ENCODE assay signal across 38 cellular contexts in genomic region chr1:119451158-119451557, GRCh38. TPM values are rescaled to one million over a fixed set of nuclear protein-coding genes. Genes with fewer than 3 reads are reported as not detected.
"Had no signal": no experiment of that assay in that cellular context is flagged by ENCODE, and none has a peak within 500 bp of the region (broad histone marks: within the 10 kb centered on the region; RNA-seq: fewer than 3 reads in every experiment).

No MANE protein-coding gene starts in this region.

- H3K4me3 ChIP-seq: ascending aorta, breast epithelium, cardiac muscle cell, coronary artery, dorsolateral prefrontal cortex, esophagus squamous epithelium had no signal

- H3K27me3 Mint-ChIP-seq: activated CD4-positive, alpha-beta memory T cell treated with anti-CD3 and anti-CD28 coated beads for 36 hours; activated CD4-positive, alpha-beta T cell treated with anti-CD3 and anti-CD28 coated beads for 36 hours; activated CD4-positive, alpha-beta T cell treated with anti-CD3 and anti-CD28 coated beads, Interleukin-2, amount 10 ng/mL, durations not matched to agents 24 days and 14 days; activated CD8-positive, alpha-beta memory T cell treated with anti-CD3 and anti-CD28 coated beads, Interleukin-2, amount 10 ng/mL, durations not matched to agents 7 days and 5 days; activated naive CD4-positive, alpha-beta T cell treated with anti-CD3 and anti-CD28 coated beads, Interleukin-2, amount 50 U/mL, for 24 hours; activated naive CD8-positive, alpha-beta T cell treated with anti-CD3 and anti-CD28 coated beads, Interleukin-2, amount 50 U/mL, for 24 hours; dendritic cell treated with granulocyte-macrophage colony-stimulating factor and Interleukin-4, amounts not matched to agents 40 ng/mL and 50 ng/mL, for 4 days; T-helper 17 cell had no signal

- H3K9me3 ChIP-seq: ascending aorta, breast epithelium, esophagus squamous epithelium had no signal

- H3K27ac ChIP-seq: ascending aorta, breast epithelium, cardiac muscle cell, coronary artery, dorsolateral prefrontal cortex, epithelial cell of prostate, esophagus squamous epithelium had no signal

- H3K4me1 ChIP-seq: ascending aorta, breast epithelium had no signal

- DNase-seq: activated CD4-positive, alpha-beta memory T cell treated with anti-CD3 and anti-CD28 coated beads for 36 hours; activated CD4-positive, alpha-beta T cell treated with anti-CD3 and anti-CD28 coated beads for 36 hours; activated CD4-positive, alpha-beta T cell treated with anti-CD3 and anti-CD28 coated beads, Interleukin-2, amount 10 ng/mL, durations not matched to agents 24 days and 14 days; activated CD4-positive, CD25-positive, alpha-beta regulatory T cell; activated CD4-positive, CD25-positive, alpha-beta regulatory T cell treated with anti-CD3 and anti-CD28 coated beads, Interleukin-2, amount 50 U/mL, for 72 hours; activated CD8-positive, alpha-beta memory T cell treated with anti-CD3 and anti-CD28 coated beads, Interleukin-2, amount 10 ng/mL, durations not matched to agents 7 days and 5 days; activated CD8-positive, alpha-beta memory T cell treated with anti-CD3 and anti-CD28 coated beads, Interleukin-2, amount 50 U/mL, for 4 hours; activated CD8-positive, alpha-beta T cell treated with anti-CD3 and anti-CD28 coated beads, Interleukin-2, amount 10 ng/mL, durations not matched to agents 7 days and 5 days; activated effector memory CD4-positive, alpha-beta T cell treated with anti-CD3 and anti-CD28 coated beads, Interleukin-2, amount 50 U/mL, for 16 hours; activated naive CD4-positive, alpha-beta T cell treated with anti-CD3 and anti-CD28 coated beads for 36 hours; activated naive CD8-positive, alpha-beta T cell treated with anti-CD3 and anti-CD28 coated beads for 36 hours; activated naive CD8-positive, alpha-beta T cell treated with anti-CD3 and anti-CD28 coated beads, Interleukin-2, amount 50 U/mL, for 24 hours; activated T-cell treated with anti-CD3 and anti-CD28 coated beads, Interleukin-2, amount 50 U/mL, for 1 hour; activated T-cell treated with anti-CD3 and anti-CD28 coated beads, Interleukin-2, amount 50 U/mL, for 48 hours; central memory CD4-positive, alpha-beta T cell; cerebellar nuclear complex; dorsolateral prefrontal cortex; effector memory CD8-positive, alpha-beta T cell; esophagus squamous epithelium; foreskin melanocyte; T-helper 1 cell; T-helper 17 cell; T1000 had no signal

- H3K36me3 ChIP-seq: ascending aorta, breast epithelium, cardiac muscle cell, esophagus squamous epithelium had no signal

- H3K27ac Mint-ChIP-seq: activated CD4-positive, alpha-beta memory T cell treated with anti-CD3 and anti-CD28 coated beads for 36 hours; activated CD4-positive, alpha-beta T cell treated with anti-CD3 and anti-CD28 coated beads for 36 hours; activated CD4-positive, alpha-beta T cell treated with anti-CD3 and anti-CD28 coated beads, Interleukin-2, amount 10 ng/mL, durations not matched to agents 24 days and 14 days; activated CD8-positive, alpha-beta memory T cell treated with anti-CD3 and anti-CD28 coated beads, Interleukin-2, amount 10 ng/mL, durations not matched to agents 7 days and 5 days; activated CD8-positive, alpha-beta T cell treated with anti-CD3 and anti-CD28 coated beads, Interleukin-2, amount 10 ng/mL, durations not matched to agents 7 days and 5 days; activated naive CD4-positive, alpha-beta T cell treated with anti-CD3 and anti-CD28 coated beads for 36 hours; activated naive CD4-positive, alpha-beta T cell treated with anti-CD3 and anti-CD28 coated beads, Interleukin-2, amount 50 U/mL, for 24 hours; activated naive CD8-positive, alpha-beta T cell treated with anti-CD3 and anti-CD28 coated beads for 36 hours; activated naive CD8-positive, alpha-beta T cell treated with anti-CD3 and anti-CD28 coated beads, Interleukin-2, amount 50 U/mL, for 24 hours; activated T-helper 1 cell treated with anti-CD3 and anti-CD28 coated beads, Interleukin-12 subunit alpha, Interleukin-12 subunit beta, Interleukin-2, Interleukin-4 antibody, amounts not matched to agents 30 ng/mL and 10 ng/mL and 1 ng/mL, durations not matched to agents 14 hours and 24 hours and 36 hours; activated T-helper 2 cell treated with anti-CD3 and anti-CD28 coated beads, Interferon-gamma antibody, Interleukin-2, Interleukin-4, amounts not matched to agents 10 μg/mL and 5 μg/mL and 100 μg/mL, durations not matched to agents 14 hours and 24 hours and 36 hours; brain; dendritic cell treated with granulocyte-macrophage colony-stimulating factor and Interleukin-4, amounts not matched to agents 40 ng/mL and 50 ng/mL, for 4 days; effector memory CD8-positive, alpha-beta T cell; T-helper 17 cell; T-helper 2 cell treated with Interferon-gamma antibody and Interleukin-4, amounts not matched to agents 5 μg/mL and 100 μg/mL, for 36 hours had no signal

- H3K4me1 Mint-ChIP-seq: activated CD4-positive, alpha-beta T cell treated with anti-CD3 and anti-CD28 coated beads, Interleukin-2, amount 10 ng/mL, durations not matched to agents 24 days and 14 days; activated CD8-positive, alpha-beta memory T cell treated with anti-CD3 and anti-CD28 coated beads, Interleukin-2, amount 10 ng/mL, durations not matched to agents 7 days and 5 days; activated naive CD4-positive, alpha-beta T cell treated with anti-CD3 and anti-CD28 coated beads, Interleukin-2, amount 50 U/mL, for 24 hours; T-helper 17 cell had no signal

- H3K4me3 Mint-ChIP-seq: activated CD4-positive, alpha-beta memory T cell treated with anti-CD3 and anti-CD28 coated beads for 36 hours; activated CD4-positive, alpha-beta T cell treated with anti-CD3 and anti-CD28 coated beads for 36 hours; activated CD4-positive, alpha-beta T cell treated with anti-CD3 and anti-CD28 coated beads, Interleukin-2, amount 10 ng/mL, durations not matched to agents 24 days and 14 days; activated CD8-positive, alpha-beta memory T cell treated with anti-CD3 and anti-CD28 coated beads, Interleukin-2, amount 10 ng/mL, durations not matched to agents 7 days and 5 days; activated CD8-positive, alpha-beta T cell treated with anti-CD3 and anti-CD28 coated beads, Interleukin-2, amount 10 ng/mL, durations not matched to agents 7 days and 5 days; activated naive CD4-positive, alpha-beta T cell treated with anti-CD3 and anti-CD28 coated beads for 36 hours; activated naive CD4-positive, alpha-beta T cell treated with anti-CD3 and anti-CD28 coated beads, Interleukin-2, amount 50 U/mL, for 24 hours; activated naive CD8-positive, alpha-beta T cell treated with anti-CD3 and anti-CD28 coated beads for 36 hours; activated naive CD8-positive, alpha-beta T cell treated with anti-CD3 and anti-CD28 coated beads, Interleukin-2, amount 50 U/mL, for 24 hours; activated T-helper 1 cell treated with anti-CD3 and anti-CD28 coated beads, Interleukin-12 subunit alpha, Interleukin-12 subunit beta, Interleukin-2, Interleukin-4 antibody, amounts not matched to agents 30 ng/mL and 10 ng/mL and 1 ng/mL, durations not matched to agents 14 hours and 24 hours and 36 hours; brain; dendritic cell treated with granulocyte-macrophage colony-stimulating factor and Interleukin-4, amounts not matched to agents 40 ng/mL and 50 ng/mL, for 4 days; effector memory CD8-positive, alpha-beta T cell; T-helper 17 cell; T-helper 2 cell treated with Interferon-gamma antibody and Interleukin-4, amounts not matched to agents 5 μg/mL and 100 μg/mL, for 36 hours had no signal

- ATAC-seq: activated CD4-positive, alpha-beta T cell treated with anti-CD3 and anti-CD28 coated beads for 36 hours; activated CD8-positive, alpha-beta memory T cell treated with anti-CD3 and anti-CD28 coated beads, Interleukin-2, amount 10 ng/mL, durations not matched to agents 7 days and 5 days; activated CD8-positive, alpha-beta T cell treated with anti-CD3 and anti-CD28 coated beads, Interleukin-2, amount 10 ng/mL, durations not matched to agents 7 days and 5 days; activated naive CD8-positive, alpha-beta T cell treated with anti-CD3 and anti-CD28 coated beads, Interleukin-2, amount 50 U/mL, for 24 hours; effector memory CD8-positive, alpha-beta T cell; T-helper 17 cell had no signal

- H3K9me3 Mint-ChIP-seq: activated CD4-positive, alpha-beta memory T cell treated with anti-CD3 and anti-CD28 coated beads for 36 hours; activated CD4-positive, alpha-beta T cell treated with anti-CD3 and anti-CD28 coated beads, Interleukin-2, amount 10 ng/mL, durations not matched to agents 24 days and 14 days; activated naive CD4-positive, alpha-beta T cell treated with anti-CD3 and anti-CD28 coated beads for 36 hours; activated naive CD4-positive, alpha-beta T cell treated with anti-CD3 and anti-CD28 coated beads, Interleukin-2, amount 50 U/mL, for 24 hours; activated naive CD8-positive, alpha-beta T cell treated with anti-CD3 and anti-CD28 coated beads for 36 hours; activated naive CD8-positive, alpha-beta T cell treated with anti-CD3 and anti-CD28 coated beads, Interleukin-2, amount 50 U/mL, for 24 hours; activated T-helper 1 cell treated with anti-CD3 and anti-CD28 coated beads, Interleukin-12 subunit alpha, Interleukin-12 subunit beta, Interleukin-2, Interleukin-4 antibody, amounts not matched to agents 30 ng/mL and 10 ng/mL and 1 ng/mL, durations not matched to agents 14 hours and 24 hours and 36 hours; activated T-helper 2 cell treated with anti-CD3 and anti-CD28 coated beads, Interferon-gamma antibody, Interleukin-2, Interleukin-4, amounts not matched to agents 10 μg/mL and 5 μg/mL and 100 μg/mL, durations not matched to agents 14 hours and 24 hours and 36 hours; brain; dendritic cell treated with granulocyte-macrophage colony-stimulating factor and Interleukin-4, amounts not matched to agents 40 ng/mL and 50 ng/mL, for 4 days; T-helper 2 cell treated with Interferon-gamma antibody and Interleukin-4, amounts not matched to agents 5 μg/mL and 100 μg/mL, for 36 hours had no signal

- H3K36me3 Mint-ChIP-seq: activated CD4-positive, alpha-beta memory T cell treated with anti-CD3 and anti-CD28 coated beads for 36 hours; activated CD8-positive, alpha-beta memory T cell treated with anti-CD3 and anti-CD28 coated beads, Interleukin-2, amount 10 ng/mL, durations not matched to agents 7 days and 5 days; activated naive CD4-positive, alpha-beta T cell treated with anti-CD3 and anti-CD28 coated beads, Interleukin-2, amount 50 U/mL, for 24 hours; activated naive CD8-positive, alpha-beta T cell treated with anti-CD3 and anti-CD28 coated beads for 36 hours; brain had no signal

- H3K27me3 ChIP-seq: ascending aorta, breast epithelium, cardiac muscle cell, dorsolateral prefrontal cortex, esophagus squamous epithelium had no signal

RNA-seq across cellular contexts. Expression of gene HSD3B2, which starts 36.2 kb away (rescaled TPM):
- total RNA-seq: activated CD4-positive, alpha-beta memory T cell treated with anti-CD3 and anti-CD28 coated beads for 36 hours; activated CD4-positive, alpha-beta T cell treated with anti-CD3 and anti-CD28 coated beads for 36 hours; activated CD4-positive, alpha-beta T cell treated with anti-CD3 and anti-CD28 coated beads, Interleukin-2, amount 10 ng/mL, durations not matched to agents 24 days and 14 days; activated CD8-positive, alpha-beta memory T cell treated with anti-CD3 and anti-CD28 coated beads for 36 hours; activated CD8-positive, alpha-beta memory T cell treated with anti-CD3 and anti-CD28 coated beads, Interleukin-2, amount 10 ng/mL, durations not matched to agents 7 days and 5 days; activated CD8-positive, alpha-beta T cell treated with anti-CD3 and anti-CD28 coated beads, Interleukin-2, amount 10 ng/mL, durations not matched to agents 7 days and 5 days; activated naive CD4-positive, alpha-beta T cell treated with anti-CD3 and anti-CD28 coated beads for 36 hours; activated naive CD8-positive, alpha-beta T cell treated with anti-CD3 and anti-CD28 coated beads for 36 hours; activated T-helper 1 cell treated with anti-CD3 and anti-CD28 coated beads, Interleukin-12 subunit alpha, Interleukin-12 subunit beta, Interleukin-2, Interleukin-4 antibody, amounts not matched to agents 30 ng/mL and 10 ng/mL and 1 ng/mL, durations not matched to agents 14 hours and 24 hours and 36 hours; activated T-helper 2 cell treated with anti-CD3 and anti-CD28 coated beads, Interferon-gamma antibody, Interleukin-2, Interleukin-4, amounts not matched to agents 10 μg/mL and 5 μg/mL and 100 μg/mL, durations not matched to agents 14 hours and 24 hours and 36 hours; breast epithelium; esophagus squamous epithelium; fibroblast of lung; fibroblast of villous mesenchyme; T-helper 17 cell had no signal
- polyA plus RNA-seq: cardiac muscle cell, fibroblast of lung had no signal

RNA-seq across cellular contexts. Expression of gene HSD3B1, which starts 55.9 kb away (rescaled TPM):
- total RNA-seq: activated CD4-positive, alpha-beta memory T cell treated with anti-CD3 and anti-CD28 coated beads for 36 hours; activated CD4-positive, alpha-beta T cell treated with anti-CD3 and anti-CD28 coated beads for 36 hours; activated CD4-positive, alpha-beta T cell treated with anti-CD3 and anti-CD28 coated beads, Interleukin-2, amount 10 ng/mL, durations not matched to agents 24 days and 14 days; activated CD8-positive, alpha-beta memory T cell treated with anti-CD3 and anti-CD28 coated beads for 36 hours; activated CD8-positive, alpha-beta memory T cell treated with anti-CD3 and anti-CD28 coated beads, Interleukin-2, amount 10 ng/mL, durations not matched to agents 7 days and 5 days; activated CD8-positive, alpha-beta T cell treated with anti-CD3 and anti-CD28 coated beads, Interleukin-2, amount 10 ng/mL, durations not matched to agents 7 days and 5 days; activated naive CD4-positive, alpha-beta T cell treated with anti-CD3 and anti-CD28 coated beads for 36 hours; activated naive CD8-positive, alpha-beta T cell treated with anti-CD3 and anti-CD28 coated beads for 36 hours; activated T-helper 1 cell treated with anti-CD3 and anti-CD28 coated beads, Interleukin-12 subunit alpha, Interleukin-12 subunit beta, Interleukin-2, Interleukin-4 antibody, amounts not matched to agents 30 ng/mL and 10 ng/mL and 1 ng/mL, durations not matched to agents 14 hours and 24 hours and 36 hours; activated T-helper 2 cell treated with anti-CD3 and anti-CD28 coated beads, Interferon-gamma antibody, Interleukin-2, Interleukin-4, amounts not matched to agents 10 μg/mL and 5 μg/mL and 100 μg/mL, durations not matched to agents 14 hours and 24 hours and 36 hours; ascending aorta; breast epithelium; dorsolateral prefrontal cortex; esophagus squamous epithelium; fibroblast of lung; T-helper 17 cell had no signal
- polyA plus RNA-seq: esophagus, fibroblast of lung had no signal
